ENCODE assay signal across 13 cellular contexts in genomic region chr6:33181141-33181540, GRCh38. TPM values are rescaled to one million over a fixed set of nuclear protein-coding genes. Genes with fewer than 3 reads are reported as not detected.
DNase-seq lines count a peak whose midpoint lies in the region; ATAC-seq lines count a peak whose summit lies in the region.
"Had no signal": no experiment of that assay in that cellular context is flagged by ENCODE, and none has a peak within 500 bp of the region (broad histone marks: within the 10 kb centered on the region; RNA-seq: fewer than 3 reads in every experiment).

No MANE protein-coding gene starts in this region.

- ATAC-seq in CD4-positive, CD25-positive, alpha-beta regulatory T cell (ENCODE audit: low read depth in 2 of 2): no peak
- no peak for ATAC-seq in central memory CD8-positive, alpha-beta T cell (replicated peaks; ENCODE audit: extremely low read depth, poor library complexity, severe bottlenecking)
- ATAC-seq: GM23338 had no signal

- no peaks in the 10 kb centered on the region for H3K27me3 Mint-ChIP-seq in activated naive CD4-positive, alpha-beta T cell treated with anti-CD3 and anti-CD28 coated beads, Interleukin-2, amount 50 U/mL, for 24 hours
- peaks cover 14% of the 10 kb centered on the region for H3K27me3 Mint-ChIP-seq in CD4-positive, CD25-positive, alpha-beta regulatory T cell
- peaks cover 40% of the 10 kb centered on the region for H3K27me3 Mint-ChIP-seq in central memory CD8-positive, alpha-beta T cell

- no peak overlapping the region for H3K4me3 Mint-ChIP-seq in activated naive CD4-positive, alpha-beta T cell treated with anti-CD3 and anti-CD28 coated beads, Interleukin-2, amount 50 U/mL, for 24 hours
- no peak overlapping the region for H3K4me3 Mint-ChIP-seq in CD4-positive, CD25-positive, alpha-beta regulatory T cell
- no peak overlapping the region for H3K4me3 Mint-ChIP-seq in central memory CD8-positive, alpha-beta T cell
- H3K4me3 Mint-ChIP-seq: GM23338 had no signal

- H3K27ac ChIP-seq in CD4-positive, CD25-positive, alpha-beta regulatory T cell (ENCODE audit: insufficient read depth, low read length, poor library complexity, severe bottlenecking): no peak overlapping the region
- H3K27ac ChIP-seq: BLaER1 had no signal

- peaks cover 18% of the 10 kb centered on the region for H3K4me1 ChIP-seq in CD4-positive, CD25-positive, alpha-beta regulatory T cell (ENCODE audit: control insufficient read depth, insufficient read depth, low read length, poor library complexity, severe bottlenecking)

- H3K9me3 Mint-ChIP-seq in activated naive CD4-positive, alpha-beta T cell treated with anti-CD3 and anti-CD28 coated beads, Interleukin-2, amount 50 U/mL, for 24 hours: peaks cover 14% of the 10 kb centered on the region
- peaks cover 0 to 15% (median 3%) of the 10 kb centered on the region in 7 donors for H3K9me3 Mint-ChIP-seq in CD4-positive, CD25-positive, alpha-beta regulatory T cell
- peaks cover 13% of the 10 kb centered on the region for H3K9me3 Mint-ChIP-seq in central memory CD8-positive, alpha-beta T cell
- H3K9me3 Mint-ChIP-seq: GM23338 had no signal

- H3K4me1 Mint-ChIP-seq in activated naive CD4-positive, alpha-beta T cell treated with anti-CD3 and anti-CD28 coated beads, Interleukin-2, amount 50 U/mL, for 24 hours: peaks cover 26% of the 10 kb centered on the region
- peaks cover 9 to 27% (median 22%) of the 10 kb centered on the region in 4 donors for H3K4me1 Mint-ChIP-seq in CD4-positive, CD25-positive, alpha-beta regulatory T cell
- H3K4me1 Mint-ChIP-seq in central memory CD8-positive, alpha-beta T cell: peaks cover 22% of the 10 kb centered on the region

- intact Hi-C loops in posterior vena cava (cut with DNase I): no loop called here

- no peaks in the 10 kb centered on the region for H3K27me3 ChIP-seq in CD4-positive, CD25-positive, alpha-beta regulatory T cell (ENCODE audit: control insufficient read depth, insufficient read depth, low read length)
- H3K27me3 ChIP-seq: BLaER1 had no signal

- H3K27ac Mint-ChIP-seq in activated naive CD4-positive, alpha-beta T cell treated with anti-CD3 and anti-CD28 coated beads, Interleukin-2, amount 50 U/mL, for 24 hours: peak overlapping the region; percentile 55
- peak overlapping the region in 2 of 3 donors; percentile 68 to 91 for H3K27ac Mint-ChIP-seq in CD4-positive, CD25-positive, alpha-beta regulatory T cell
- H3K27ac Mint-ChIP-seq in central memory CD8-positive, alpha-beta T cell (ENCODE audit: low read depth): peak overlapping the region; percentile 49
- H3K27ac Mint-ChIP-seq: GM23338 had no signal

- H3K9me3 ChIP-seq in CD4-positive, CD25-positive, alpha-beta regulatory T cell (ENCODE audit: control insufficient read depth in 2 of 2, low read length in 2 of 2): no peaks in the 10 kb centered on the region

- H3K36me3 ChIP-seq in CD4-positive, CD25-positive, alpha-beta regulatory T cell (ENCODE audit: control insufficient read depth, insufficient read depth, low read length): no peaks in the 10 kb centered on the region
- H3K36me3 ChIP-seq: BLaER1 had no signal

- peaks cover 19% of the 10 kb centered on the region for H3K36me3 Mint-ChIP-seq in activated naive CD4-positive, alpha-beta T cell treated with anti-CD3 and anti-CD28 coated beads, Interleukin-2, amount 50 U/mL, for 24 hours
- H3K36me3 Mint-ChIP-seq in CD4-positive, CD25-positive, alpha-beta regulatory T cell: peaks cover 11% of the 10 kb centered on the region
- peaks cover 3% of the 10 kb centered on the region for H3K36me3 Mint-ChIP-seq in central memory CD8-positive, alpha-beta T cell (ENCODE audit: insufficient read depth)

- no peak for DNase-seq in activated naive CD4-positive, alpha-beta T cell treated with anti-CD3 and anti-CD28 coated beads, Interleukin-2, amount 50 U/mL, for 16 hours
- DNase-seq in CD4-positive, CD25-positive, alpha-beta regulatory T cell: no peak
- DNase-seq in central memory CD8-positive, alpha-beta T cell (ENCODE audit: low spot score in 2 of 2): no peak
- peak; percentile 61 for DNase-seq in posterior vena cava (ENCODE audit: low spot score)
- DNase-seq in NCI-H510A (lab: John Stamatoyannopoulos, UW): no peak
- no peak for DNase-seq in NCI-H446 treated with DMSO at 0.1 percent for 48 hours (lab: John Stamatoyannopoulos, UW)
- DNase-seq: 8988T, AML-193, DMS 273 treated with DMSO at 0.1 percent for 48 hours, H7 had no signal

- H3K4me3 ChIP-seq in CD4-positive, CD25-positive, alpha-beta regulatory T cell (ENCODE audit: low read depth, low read length): no peak overlapping the region
- H3K4me3 ChIP-seq: BLaER1, GM23338 had no signal

RNA-seq across cellular contexts. Expression of gene COL11A2, which starts 11.1 kb away (rescaled TPM):
- 0.89 TPM for total RNA-seq in CD4-positive, CD25-positive, alpha-beta regulatory T cell
- under 1 TPM in 2 of 4 donors, not detected in 2; 0.34 to 0.43 TPM for polyA plus RNA-seq in CD4-positive, CD25-positive, alpha-beta regulatory T cell
- total RNA-seq in posterior vena cava: 1 to 10 TPM in 1 of 2 donors, under 1 TPM in 1; 0.43 to 1.0 TPM

RNA-seq across cellular contexts. Expression of gene RXRB, which starts 19.3 kb away (rescaled TPM):
- 62.6 TPM for total RNA-seq in CD4-positive, CD25-positive, alpha-beta regulatory T cell
- 1 to 10 TPM; 7.1 to 8.9 (median 7.2) TPM for polyA plus RNA-seq in CD4-positive, CD25-positive, alpha-beta regulatory T cell
- 10 to 100 TPM; 31.3 to 31.7 TPM for total RNA-seq in posterior vena cava

RNA-seq across cellular contexts. Expression of gene SLC39A7, which starts 19.5 kb away (rescaled TPM):
- 24.1 TPM for total RNA-seq in CD4-positive, CD25-positive, alpha-beta regulatory T cell
- polyA plus RNA-seq in CD4-positive, CD25-positive, alpha-beta regulatory T cell: 10 to 100 TPM; 11.4 to 27.3 (median 20.4) TPM
- total RNA-seq in posterior vena cava: 10 to 100 TPM; 79.4 to 86.2 TPM

RNA-seq across cellular contexts. Expression of gene HSD17B8, which starts 23.3 kb away (rescaled TPM):
- total RNA-seq in CD4-positive, CD25-positive, alpha-beta regulatory T cell: 8.8 TPM
- 10 to 100 TPM; 33.3 to 53.9 (median 41.9) TPM for polyA plus RNA-seq in CD4-positive, CD25-positive, alpha-beta regulatory T cell
- 1 to 10 TPM; 2.8 to 4.0 TPM for total RNA-seq in posterior vena cava

RNA-seq across cellular contexts. Expression of gene RING1, which starts 27.2 kb away (rescaled TPM):
- 34.2 TPM for total RNA-seq in CD4-positive, CD25-positive, alpha-beta regulatory T cell
- polyA plus RNA-seq in CD4-positive, CD25-positive, alpha-beta regulatory T cell: 1 to 10 TPM; 4.9 to 6.3 (median 5.5) TPM
- 10 to 100 TPM; 29.8 to 32.2 TPM for total RNA-seq in posterior vena cava
